In genomic region chr7:41010967-41011366, GRCh38 we compare ENCODE assay signal across 16 cellular contexts.
A peak's percentile ranks its signal among the peaks of the same experiment; 100 is the strongest.
DNase-seq lines count a peak whose midpoint lies in the region; ATAC-seq, FAIRE-seq and TF ChIP-seq lines count a peak whose summit lies in the region.
"Had no signal": no experiment of that assay in that cellular context is flagged by ENCODE, and none has a peak within 500 bp of the region (broad histone marks: within the 10 kb centered on the region; RNA-seq: fewer than 3 reads in every experiment).

No MANE protein-coding gene starts in this region.

- no peaks in the 10 kb centered on the region for H3K27me3 Mint-ChIP-seq in progenitor cell of endocrine pancreas
- no peaks in the 10 kb centered on the region for H3K27me3 Mint-ChIP-seq in activated naive CD4-positive, alpha-beta T cell treated with anti-CD3 and anti-CD28 coated beads, Interleukin-2, amount 10 ng/mL, durations not matched to agents 7 days and 5 days
- H3K27me3 Mint-ChIP-seq: activated naive CD4-positive, alpha-beta T cell treated with anti-CD3 and anti-CD28 coated beads, Interleukin-2, amount 50 U/mL, for 24 hours; stimulated activated naive CD8-positive, alpha-beta T cell treated with anti-CD3 and anti-CD28 coated beads, Interleukin-15, Interleukin-2, amounts not matched to agents 100 ng/mL and 50 ng/mL, for 24 hours had no signal

- TF ChIP-seq CTCF in progenitor cell of endocrine pancreas (IDR thresholded peaks at IDR 0.05; ENCODE audit: unreplicated experiment): no peak

- no peak overlapping the region for H3K27ac Mint-ChIP-seq in progenitor cell of endocrine pancreas
- no peak overlapping the region for H3K27ac Mint-ChIP-seq in activated naive CD4-positive, alpha-beta T cell treated with anti-CD3 and anti-CD28 coated beads, Interleukin-2, amount 10 ng/mL, durations not matched to agents 7 days and 5 days
- H3K27ac Mint-ChIP-seq: activated naive CD4-positive, alpha-beta T cell treated with anti-CD3 and anti-CD28 coated beads, Interleukin-2, amount 50 U/mL, for 24 hours; mesothelial cell of epicardium; stimulated activated naive CD8-positive, alpha-beta T cell treated with anti-CD3 and anti-CD28 coated beads, Interleukin-15, Interleukin-2, amounts not matched to agents 100 ng/mL and 50 ng/mL, for 24 hours had no signal

- CTCF ChIA-PET in activated naive CD4-positive, alpha-beta T cell treated with anti-CD3 and anti-CD28 coated beads, Interleukin-2, amount 10 ng/mL, durations not matched to agents 7 days and 5 days (lab: Charles Lee): no interaction called here

- FAIRE-seq in GM12891 (lab: Jason Lieb, UNC): no peak
- FAIRE-seq: K562 had no signal

- H3K4me3 Mint-ChIP-seq in progenitor cell of endocrine pancreas (ENCODE audit: low read depth): no peak overlapping the region
- no peak overlapping the region for H3K4me3 Mint-ChIP-seq in activated naive CD4-positive, alpha-beta T cell treated with anti-CD3 and anti-CD28 coated beads, Interleukin-2, amount 10 ng/mL, durations not matched to agents 7 days and 5 days
- H3K4me3 Mint-ChIP-seq: activated naive CD4-positive, alpha-beta T cell treated with anti-CD3 and anti-CD28 coated beads, Interleukin-2, amount 50 U/mL, for 24 hours; mesothelial cell of epicardium; stimulated activated naive CD8-positive, alpha-beta T cell treated with anti-CD3 and anti-CD28 coated beads, Interleukin-15, Interleukin-2, amounts not matched to agents 100 ng/mL and 50 ng/mL, for 24 hours had no signal

- H3K9me3 Mint-ChIP-seq in progenitor cell of endocrine pancreas (ENCODE audit: low read depth): no peaks in the 10 kb centered on the region
- H3K9me3 Mint-ChIP-seq in activated naive CD4-positive, alpha-beta T cell treated with anti-CD3 and anti-CD28 coated beads, Interleukin-2, amount 10 ng/mL, durations not matched to agents 7 days and 5 days: peaks cover 6% of the 10 kb centered on the region
- H3K9me3 Mint-ChIP-seq: activated naive CD4-positive, alpha-beta T cell treated with anti-CD3 and anti-CD28 coated beads, Interleukin-2, amount 50 U/mL, for 24 hours; stimulated activated naive CD8-positive, alpha-beta T cell treated with anti-CD3 and anti-CD28 coated beads, Interleukin-15, Interleukin-2, amounts not matched to agents 100 ng/mL and 50 ng/mL, for 24 hours had no signal

- H3K36me3 Mint-ChIP-seq in progenitor cell of endocrine pancreas (ENCODE audit: insufficient read depth): no peaks in the 10 kb centered on the region
- H3K36me3 Mint-ChIP-seq in activated naive CD4-positive, alpha-beta T cell treated with anti-CD3 and anti-CD28 coated beads, Interleukin-2, amount 10 ng/mL, durations not matched to agents 7 days and 5 days: no peaks in the 10 kb centered on the region
- H3K36me3 Mint-ChIP-seq: activated naive CD4-positive, alpha-beta T cell treated with anti-CD3 and anti-CD28 coated beads, Interleukin-2, amount 50 U/mL, for 24 hours; mesothelial cell of epicardium had no signal

- DNase-seq in AG08395 (ENCODE audit: low spot score): peak; percentile 59
- DNase-seq in GM12891 (ENCODE audit: insufficient read length, low spot score): no peak
- peak; percentile 29 to 85 for DNase-seq in dermis microvascular lymphatic vessel endothelial cell (ENCODE audit: low read depth in 2 of 2)
- peak; percentile 47 for DNase-seq in kidney tubule cell (ENCODE audit: low spot score)
- DNase-seq in NCI-H2196 (lab: John Stamatoyannopoulos, UW; ENCODE audit: unreplicated experiment): no peak
- no peak for DNase-seq in progenitor cell of endocrine pancreas (ENCODE audit: low spot score, unreplicated experiment)
- DNase-seq in activated naive CD4-positive, alpha-beta T cell treated with anti-CD3 and anti-CD28 coated beads, Interleukin-2, amount 10 ng/mL, durations not matched to agents 7 days and 5 days: no peak
- DNase-seq: activated CD4-positive, alpha-beta T cell treated with anti-CD3 and anti-CD28 coated beads for 48 hours; NCI-H1092; occipital lobe; T1000 had no signal

- H3K4me1 Mint-ChIP-seq in progenitor cell of endocrine pancreas (ENCODE audit: low read depth): peaks cover 4% of the 10 kb centered on the region
- H3K4me1 Mint-ChIP-seq in activated naive CD4-positive, alpha-beta T cell treated with anti-CD3 and anti-CD28 coated beads, Interleukin-2, amount 10 ng/mL, durations not matched to agents 7 days and 5 days: no peaks in the 10 kb centered on the region
- H3K4me1 Mint-ChIP-seq: activated naive CD4-positive, alpha-beta T cell treated with anti-CD3 and anti-CD28 coated beads, Interleukin-2, amount 50 U/mL, for 24 hours; mesothelial cell of epicardium had no signal

- no peak for ATAC-seq in HG03135 (IDR thresholded peaks at IDR 0.05; ENCODE audit: unreplicated experiment)
- ATAC-seq: K562 had no signal

- TF ChIP-seq POLR2A in GM12891 (IDR thresholded peaks at IDR 0.05; ENCODE audit: low read depth, low read length): no peak

TF ChIP-seq in GM12891, 5 proteins besides CTCF, POLR2A, EP300 and RAD21:
- TF ChIP-seq SPI1 (IDR thresholded peaks at IDR 0.05; ENCODE audit: low read depth, low read length): peak; percentile 79
- no peak for TF ChIP-seq TAF1 (IDR thresholded peaks at IDR 0.05; ENCODE audit: low read depth, low read length)

Comparison
In these comparisons a context has a peak if more than half of its experiments do, and no peak if none do; other contexts are left out.
1. DNase-seq: peak in AG08395 (single experiment), dermis microvascular lymphatic vessel endothelial cell (2 of 2) and kidney tubule cell (single experiment); none in GM12891 (single experiment), NCI-H2196 (single experiment), progenitor cell of endocrine pancreas (single experiment) and activated naive CD4-positive, alpha-beta T cell treated with anti-CD3 and anti-CD28 coated beads, Interleukin-2, amount 10 ng/mL, durations not matched to agents 7 days and 5 days (single experiment).